Comparison of ENCODE assay signal across 15 cellular contexts in the genomic region with DNA sequence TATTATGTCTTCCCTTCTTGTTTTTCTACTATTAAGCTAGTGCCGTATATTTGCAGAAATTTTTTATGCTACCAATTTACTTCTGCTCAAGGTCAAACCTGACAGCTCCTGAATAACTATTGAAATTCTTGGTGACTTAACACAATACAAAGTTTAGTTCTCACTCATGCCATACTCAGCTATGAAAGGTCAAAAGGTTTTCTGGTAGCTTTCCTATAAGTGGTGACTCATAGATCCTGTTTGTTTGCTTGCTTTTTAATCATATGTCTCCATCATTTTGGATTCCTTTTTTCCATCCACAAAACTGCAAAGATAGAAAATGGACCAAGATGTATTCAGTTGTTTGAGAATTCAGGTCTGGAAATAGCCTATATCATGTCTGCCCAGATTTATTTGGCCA.
"Had no signal": no experiment of that assay in that cellular context is flagged by ENCODE, and none has a peak within 500 bp of the region (broad histone marks: within the 10 kb centered on the region; RNA-seq: fewer than 3 reads in every experiment).

No MANE protein-coding gene starts in this region.

- FAIRE-seq: endometrium had no signal

- H3K9me3 ChIP-seq: right lobe of liver, upper lobe of left lung had no signal

- H3K36me3 Mint-ChIP-seq: activated CD4-positive, alpha-beta memory T cell treated with anti-CD3 and anti-CD28 coated beads for 36 hours; immature natural killer cell; natural killer cell had no signal

- H3K36me3 ChIP-seq: right lobe of liver, upper lobe of left lung had no signal

- ATAC-seq: activated naive CD8-positive, alpha-beta T cell treated with anti-CD3 and anti-CD28 coated beads, Interleukin-2, amount 50 U/mL, for 24 hours; left colon; natural killer cell had no signal

- H3K27me3 Mint-ChIP-seq: activated CD4-positive, alpha-beta memory T cell treated with anti-CD3 and anti-CD28 coated beads for 36 hours; activated naive CD8-positive, alpha-beta T cell treated with anti-CD3 and anti-CD28 coated beads, Interleukin-2, amount 50 U/mL, for 24 hours had no signal

- H3K27ac ChIP-seq: right lobe of liver, upper lobe of left lung, VCaP had no signal

- H3K4me3 Mint-ChIP-seq: activated CD4-positive, alpha-beta memory T cell treated with anti-CD3 and anti-CD28 coated beads for 36 hours; activated naive CD8-positive, alpha-beta T cell treated with anti-CD3 and anti-CD28 coated beads, Interleukin-2, amount 50 U/mL, for 24 hours; immature natural killer cell; natural killer cell had no signal

- H3K27ac Mint-ChIP-seq: activated CD4-positive, alpha-beta memory T cell treated with anti-CD3 and anti-CD28 coated beads for 36 hours; activated naive CD8-positive, alpha-beta T cell treated with anti-CD3 and anti-CD28 coated beads, Interleukin-2, amount 50 U/mL, for 24 hours; immature natural killer cell; natural killer cell had no signal

- DNase-seq: activated CD4-positive, alpha-beta memory T cell treated with anti-CD3 and anti-CD28 coated beads for 36 hours; activated naive CD4-positive, alpha-beta T cell treated with Interleukin-2 at 50 U/mL for 16 hours; activated naive CD8-positive, alpha-beta T cell treated with anti-CD3 and anti-CD28 coated beads, Interleukin-2, amount 50 U/mL, for 24 hours; cerebellar nuclear complex; glutamatergic neuron; immature natural killer cell; left colon; natural killer cell; right lobe of liver; stimulated activated naive CD4-positive, alpha-beta T cell; substantia nigra; T-helper 9 cell; upper lobe of left lung had no signal

- H3K27me3 ChIP-seq: right lobe of liver, upper lobe of left lung had no signal

- H3K4me1 ChIP-seq: right lobe of liver, upper lobe of left lung had no signal

- H3K4me3 ChIP-seq: right lobe of liver, upper lobe of left lung had no signal

- H3K4me1 Mint-ChIP-seq: activated naive CD8-positive, alpha-beta T cell treated with anti-CD3 and anti-CD28 coated beads, Interleukin-2, amount 50 U/mL, for 24 hours; immature natural killer cell; natural killer cell had no signal
